In the genomic region with DNA sequence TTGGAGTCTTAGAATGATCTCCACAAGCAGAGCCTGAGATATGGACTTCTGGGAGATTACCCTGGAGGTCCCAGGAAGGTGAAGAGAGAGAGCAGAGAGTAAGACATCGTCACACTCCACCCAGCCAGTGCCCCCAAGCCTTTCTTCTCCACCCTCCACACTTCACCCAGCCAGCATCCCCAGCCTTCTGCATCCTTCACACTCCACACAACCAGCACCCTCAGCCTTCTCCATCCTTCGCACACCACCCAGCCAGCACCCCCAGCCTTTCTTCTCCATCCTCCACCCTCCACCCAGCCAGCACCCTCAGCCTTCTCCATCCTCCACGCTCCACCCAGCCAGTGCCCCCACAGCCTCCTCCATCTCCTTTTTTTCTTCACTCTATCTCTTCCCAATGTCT, we compare ENCODE assay signal across 32 cellular contexts.
"Had no signal": no experiment of that assay in that cellular context is flagged by ENCODE, and none has a peak within 500 bp of the region (broad histone marks: within the 10 kb centered on the region; RNA-seq: fewer than 3 reads in every experiment).

No MANE protein-coding gene starts in this region.

- H3K9ac ChIP-seq: neural progenitor cell had no signal

- DNase-seq: naive B cell; naive thymus-derived CD8-positive, alpha-beta T cell; nephron progenitor cell; nucleus accumbens; pancreas; retina; right lobe of liver; sigmoid colon; small intestine; spleen; stimulated activated CD4-positive, alpha-beta T cell treated with anti-CD3 and anti-CD28 coated beads, Interleukin-12 subunit alpha, Interleukin-12 subunit beta, amount 100 ng/mL, for 4 hours; stimulated activated CD4-positive, alpha-beta T cell treated with anti-CD3 and anti-CD28 coated beads, Interleukin-1b, Interleukin-23, amount 100 ng/mL, for 48 hours; stimulated activated CD4-positive, alpha-beta T cell treated with anti-CD3 and anti-CD28 coated beads, Interleukin-4, amount 100 ng/mL, for 1 hour; stimulated activated CD4-positive, alpha-beta T cell treated with anti-CD3 and anti-CD28 coated beads, Interleukin-4, amount 100 ng/mL, for 4 hours; stimulated activated CD8-positive, alpha-beta memory T cell treated with anti-CD3 and anti-CD28 coated beads, Interleukin-4, amount 100 ng/mL, for 48 hours; stimulated activated naive CD4-positive, alpha-beta T cell; stimulated activated naive CD8-positive, alpha-beta T cell treated with anti-CD3 and anti-CD28 coated beads, Interleukin-15, amount 100 ng/mL, for 72 hours; stimulated activated naive CD8-positive, alpha-beta T cell treated with anti-CD3 and anti-CD28 coated beads, Interleukin-15, Interleukin-2, amounts not matched to agents 100 U/mL and 50 U/mL, for 24 hours; substantia nigra; testis; tibial artery; transverse colon; upper lobe of right lung; uterus had no signal

- H3K36me3 Mint-ChIP-seq: naive B cell; neural progenitor cell; stimulated activated memory B cell treated with anti-CD40 and anti-IgM and Interleukin-4, amounts not matched to agents 10 μg/mL and 1 μg/mL and 100 μg/mL, for 72 hours; type B pancreatic cell had no signal

- H3K4me1 ChIP-seq: neural progenitor cell, pancreas, prostate gland, right atrium auricular region, right lobe of liver, sigmoid colon, spleen, suprapubic skin, testis, tibial artery, transverse colon, upper lobe of right lung, uterus had no signal

- H3K27me3 ChIP-seq: neural progenitor cell, neutrophil, right atrium auricular region, right lobe of liver, sigmoid colon, suprapubic skin, testis, upper lobe of right lung, uterus had no signal

- H3K27ac ChIP-seq: neural progenitor cell, neutrophil, pancreas, prostate gland, right atrium auricular region, right lobe of liver, sigmoid colon, spleen, suprapubic skin, testis, tibial artery, transverse colon, upper lobe of right lung, uterus had no signal

- H3K4me1 Mint-ChIP-seq: naive B cell; naive thymus-derived CD8-positive, alpha-beta T cell; stimulated activated memory B cell treated with anti-CD40 and anti-IgM and Interleukin-4, amounts not matched to agents 10 μg/mL and 1 μg/mL and 100 μg/mL, for 72 hours; stimulated activated naive CD8-positive, alpha-beta T cell treated with anti-CD3 and anti-CD28 coated beads, Interleukin-15, amount 100 ng/mL, for 72 hours had no signal

- H3K27ac Mint-ChIP-seq: naive B cell; natural killer cell treated with Interleukin-12 subunit alpha and Interleukin-12 subunit beta and Interleukin-15 and Interleukin-18, amount 100 ng/mL, for 72 hours; nephron progenitor cell; neural progenitor cell; stimulated activated memory B cell treated with anti-CD40 and anti-IgM and Interleukin-4, amounts not matched to agents 10 μg/mL and 1 μg/mL and 100 μg/mL, for 72 hours; stimulated activated naive CD8-positive, alpha-beta T cell treated with anti-CD3 and anti-CD28 coated beads, Interleukin-15, amount 100 ng/mL, for 72 hours; type B pancreatic cell had no signal

- H3K4me2 ChIP-seq: neural progenitor cell had no signal

- H3K36me3 ChIP-seq: neural progenitor cell, neutrophil, pancreas, prostate gland, right atrium auricular region, right lobe of liver, sigmoid colon, spleen, suprapubic skin, tibial artery, transverse colon, upper lobe of right lung, uterus had no signal

- H3K4me3 ChIP-seq: neural progenitor cell, pancreas, prostate gland, right atrium auricular region, right lobe of liver, sigmoid colon, spleen, suprapubic skin, testis, tibial artery, transverse colon, upper lobe of right lung, uterus had no signal

- H3K9me3 ChIP-seq: neutrophil, pancreas, right atrium auricular region, right lobe of liver, sigmoid colon, suprapubic skin, testis, tibial artery, transverse colon, upper lobe of right lung, uterus had no signal

- H3K4me3 Mint-ChIP-seq: naive B cell; naive thymus-derived CD8-positive, alpha-beta T cell; natural killer cell treated with Interleukin-12 subunit alpha and Interleukin-12 subunit beta and Interleukin-15 and Interleukin-18, amount 100 ng/mL, for 72 hours; nephron progenitor cell; neural progenitor cell; stimulated activated memory B cell treated with anti-CD40 and anti-IgM and Interleukin-4, amounts not matched to agents 10 μg/mL and 1 μg/mL and 100 μg/mL, for 72 hours; stimulated activated naive CD8-positive, alpha-beta T cell treated with anti-CD3 and anti-CD28 coated beads, Interleukin-15, amount 100 ng/mL, for 72 hours; type B pancreatic cell had no signal

- H2AFZ ChIP-seq: neural progenitor cell had no signal
